31 cellular contexts compared by ENCODE assay signal in the genomic region with DNA sequence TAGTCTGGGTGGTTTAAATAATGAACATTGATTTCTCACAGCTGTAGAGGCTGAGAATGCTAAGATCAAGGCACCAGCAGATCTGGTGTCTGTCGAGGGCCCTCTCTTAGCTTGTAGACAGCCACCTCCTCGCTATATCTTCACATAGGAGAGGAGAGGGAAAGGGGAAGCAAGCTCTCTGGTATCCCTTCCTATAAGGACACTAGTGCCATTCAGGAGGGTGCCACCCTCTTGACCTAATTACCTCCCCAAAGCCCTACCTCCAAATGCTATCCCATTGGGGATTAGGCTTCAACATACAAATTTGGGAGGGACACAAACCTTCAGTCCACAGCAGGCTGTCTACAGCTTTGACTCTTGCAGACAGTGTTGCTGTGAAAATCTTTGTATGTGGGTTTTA.
"Had no signal": no experiment of that assay in that cellular context is flagged by ENCODE, and none has a peak within 500 bp of the region (broad histone marks: within the 10 kb centered on the region; RNA-seq: fewer than 3 reads in every experiment).

No MANE protein-coding gene starts in this region.

- DNase-seq: activated CD4-positive, alpha-beta memory T cell treated with anti-CD3 and anti-CD28 coated beads, Interleukin-2, amount 10 ng/mL, durations not matched to agents 7 days and 5 days; activated CD4-positive, alpha-beta T cell treated with anti-CD3 and anti-CD28 coated beads for 1 hour; activated CD4-positive, alpha-beta T cell treated with anti-CD3 and anti-CD28 coated beads for 48 hours; activated CD4-positive, CD25-positive, alpha-beta regulatory T cell; activated CD8-positive, alpha-beta memory T cell treated with anti-CD3 and anti-CD28 coated beads for 24 hours; activated CD8-positive, alpha-beta memory T cell treated with anti-CD3 and anti-CD28 coated beads, Interleukin-2, amount 10 ng/mL, durations not matched to agents 7 days and 5 days; activated CD8-positive, alpha-beta memory T cell treated with anti-CD3 and anti-CD28 coated beads, Interleukin-2, amount 50 U/mL, for 48 hours; activated effector memory CD4-positive, alpha-beta T cell treated with anti-CD3 and anti-CD28 coated beads, Interleukin-2, amount 50 U/mL, for 16 hours; activated naive CD4-positive, alpha-beta T cell; activated naive CD4-positive, alpha-beta T cell treated with anti-CD3 and anti-CD28 coated beads, Interleukin-2, amount 50 U/mL, for 16 hours; activated naive CD8-positive, alpha-beta T cell treated with anti-CD3 and anti-CD28 coated beads for 36 hours; activated T-cell treated with anti-CD3 and anti-CD28 coated beads, Interleukin-2, amount 50 U/mL, for 72 hours; amniotic stem cell; cortex of kidney; NCI-H1105; NCI-H1436; NCI-H1694; NCI-H1930; NCI-H2081 treated with DMSO at 0.1 percent for 48 hours; NCI-H226; NCI-H446 treated with DMSO at 0.1 percent for 48 hours; NCI-H69; SHP77; T-helper 1 cell; T-helper 2 cell; T-helper 9 cell; WERI-Rb-1 had no signal

- ATAC-seq: activated CD8-positive, alpha-beta memory T cell treated with anti-CD3 and anti-CD28 coated beads, Interleukin-2, amount 10 ng/mL, durations not matched to agents 7 days and 5 days; activated T-cell treated with anti-CD3 and anti-CD28 coated beads, Interleukin-2, amount 50 U/mL, for 72 hours; activated T-helper 17 cell treated with anti-CD3 and anti-CD28 coated beads, Interleukin-2, amount 50 U/mL, for 72 hours; K562; Panc1; SK-N-SH treated with all-trans-retinoic acid at 6 μM for 48 hours had no signal
